Comparison of ENCODE assay signal across 26 cellular contexts in the genomic region with DNA sequence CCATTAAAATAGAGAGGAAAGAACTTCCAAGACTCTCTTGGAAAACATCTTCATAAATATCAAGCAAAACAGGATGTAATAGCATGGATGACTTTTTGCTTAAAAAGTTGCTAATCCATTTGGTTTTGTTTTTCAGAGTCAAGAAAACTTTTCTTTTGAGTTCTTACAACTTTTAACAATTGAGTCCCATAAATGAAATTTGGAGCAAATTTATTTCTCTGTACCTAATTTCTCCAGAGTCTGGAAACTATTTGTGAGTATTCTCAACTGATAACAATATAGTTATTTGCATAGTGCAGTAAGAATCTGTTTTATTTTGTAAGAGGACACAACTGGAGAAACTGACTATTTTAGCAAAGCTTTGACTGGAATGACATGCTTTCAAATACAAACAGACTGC.
"Had no signal": no experiment of that assay in that cellular context is flagged by ENCODE, and none has a peak within 500 bp of the region (broad histone marks: within the 10 kb centered on the region; RNA-seq: fewer than 3 reads in every experiment).

No MANE protein-coding gene starts in this region.

- H3K9me3 ChIP-seq: psoas muscle, right lobe of liver, thoracic aorta, thyroid gland, vagina had no signal

- ATAC-seq: natural killer cell; psoas muscle; right cardiac atrium; right lobe of liver; stimulated activated effector memory CD8-positive, alpha-beta T cell treated with anti-CD3 and anti-CD28 coated beads, Interleukin-12 subunit alpha, Interleukin-12 subunit beta, amount 100 ng/mL, for 72 hours; stimulated activated naive B cell treated with anti-CD40 and anti-IgM and Interleukin-4, amounts not matched to agents 10 μg/mL and 1 μg/mL and 100 μg/mL, for 72 hours had no signal

- H3K36me3 ChIP-seq: neural progenitor cell, ovary, right lobe of liver, sigmoid colon, stomach, thoracic aorta, thyroid gland, tibial nerve, upper lobe of left lung, vagina had no signal

- H3K27ac ChIP-seq: neural progenitor cell, ovary, parathyroid adenoma, psoas muscle, right lobe of liver, sigmoid colon, stomach, thoracic aorta, thyroid gland, tibial nerve, upper lobe of left lung, vagina had no signal

- DNase-seq: natural killer cell; occipital lobe; ovary; posterior cingulate gyrus; psoas muscle; right cardiac atrium; right lobe of liver; sigmoid colon; small intestine; stimulated activated CD4-positive, alpha-beta T cell treated with anti-CD3 and anti-CD28 coated beads, Interleukin-15, amount 100 ng/mL, for 24 hours; stimulated activated CD4-positive, alpha-beta T cell treated with anti-CD3 and anti-CD28 coated beads, Interleukin-2, amount 100 ng/mL, for 24 hours; stimulated activated CD4-positive, alpha-beta T cell treated with anti-CD3 and anti-CD28 coated beads, Interleukin-2, amount 100 ng/mL, for 48 hours; stimulated activated CD4-positive, alpha-beta T cell treated with anti-CD3 and anti-CD28 coated beads, Interleukin-4, amount 100 ng/mL, for 24 hours; stimulated activated naive B cell treated with anti-CD40 and anti-IgM and Interleukin-4, amounts not matched to agents 10 μg/mL and 1 μg/mL and 100 μg/mL, for 72 hours; stimulated activated naive CD4-positive, alpha-beta T cell treated with Interleukin-2 at 50 U/mL for 16 hours; stomach; thyroid gland; trophoblast cell; upper lobe of left lung had no signal

- H3K4me3 ChIP-seq: neural progenitor cell, ovary, psoas muscle, right lobe of liver, sigmoid colon, stomach, thoracic aorta, thyroid gland, tibial nerve, upper lobe of left lung, vagina had no signal

- FAIRE-seq: small intestine, urothelium cell line had no signal

- H3K4me1 ChIP-seq: neural progenitor cell, parathyroid adenoma, psoas muscle, stomach, tibial nerve, upper lobe of left lung, vagina had no signal
